ENCODE assay signal across 29 cellular contexts in the genomic region with DNA sequence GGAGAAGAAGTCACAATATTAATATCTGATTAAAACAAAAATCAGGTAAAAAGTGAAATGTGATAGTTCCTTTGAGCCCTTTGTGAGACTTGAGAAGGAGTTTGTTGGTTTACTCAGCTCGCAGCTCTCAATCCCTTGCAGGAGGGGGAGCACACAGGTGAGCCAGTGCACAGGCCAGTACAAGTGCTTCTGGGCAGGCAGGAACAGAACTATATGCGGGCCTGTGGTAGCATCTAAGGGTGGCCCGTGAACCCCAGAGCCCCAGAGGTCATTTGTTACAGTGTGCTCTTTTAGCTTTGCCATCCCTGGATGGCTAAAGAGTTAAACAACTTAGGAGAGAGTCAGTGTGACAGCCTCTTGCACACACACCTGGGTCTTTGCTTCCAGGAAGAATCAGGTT.
"Had no signal": no experiment of that assay in that cellular context is flagged by ENCODE, and none has a peak within 500 bp of the region (broad histone marks: within the 10 kb centered on the region; RNA-seq: fewer than 3 reads in every experiment).

No MANE protein-coding gene starts in this region.

- H3K36me3 ChIP-seq: brain microvascular endothelial cell, stomach, suprapubic skin, tibial nerve had no signal

- H3K4me1 Mint-ChIP-seq: activated CD4-positive, alpha-beta T cell treated with anti-CD3 and anti-CD28 coated beads, Interleukin-2, amount 10 ng/mL, durations not matched to agents 7 days and 5 days; activated CD8-positive, alpha-beta memory T cell treated with anti-CD3 and anti-CD28 coated beads, Interleukin-2, amount 10 ng/mL, durations not matched to agents 7 days and 5 days; stimulated activated effector memory CD8-positive, alpha-beta T cell treated with anti-CD3 and anti-CD28 coated beads, Interleukin-12 subunit alpha, Interleukin-12 subunit beta, amount 100 ng/mL, for 72 hours had no signal

- H3K9me3 Mint-ChIP-seq: activated CD4-positive, alpha-beta T cell treated with anti-CD3 and anti-CD28 coated beads, Interleukin-2, amount 10 ng/mL, durations not matched to agents 7 days and 5 days; activated CD8-positive, alpha-beta T cell treated with anti-CD3 and anti-CD28 coated beads for 36 hours; stimulated activated effector memory CD8-positive, alpha-beta T cell treated with anti-CD3 and anti-CD28 coated beads, Interleukin-12 subunit alpha, Interleukin-12 subunit beta, amount 100 ng/mL, for 72 hours had no signal

- H3K79me2 ChIP-seq: parathyroid adenoma had no signal

- H3K4me1 ChIP-seq: parathyroid adenoma, stomach, suprapubic skin had no signal

- H3K27ac ChIP-seq: brain microvascular endothelial cell, parathyroid adenoma, stomach, suprapubic skin, tibial nerve, VCaP had no signal

- DNase-seq: activated CD4-positive, alpha-beta T cell treated with anti-CD3 and anti-CD28 coated beads, Interleukin-2, amount 10 ng/mL, durations not matched to agents 7 days and 5 days; activated CD4-positive, CD25-positive, alpha-beta regulatory T cell treated with anti-CD3 and anti-CD28 coated beads, Interleukin-2, amount 50 U/mL, for 72 hours; activated CD8-positive, alpha-beta memory T cell treated with anti-CD3 and anti-CD28 coated beads, Interleukin-2, amount 10 ng/mL, durations not matched to agents 7 days and 5 days; activated CD8-positive, alpha-beta T cell treated with anti-CD3 and anti-CD28 coated beads for 36 hours; activated effector memory CD4-positive, alpha-beta T cell treated with anti-CD3 and anti-CD28 coated beads, Interleukin-2, amount 50 U/mL, for 16 hours; activated T-cell treated with anti-CD3 and anti-CD28 coated beads for 4 hours; aorta; brain microvascular endothelial cell; caudate nucleus; dermis blood vessel endothelial cell; effector CD8-positive, alpha-beta T cell; glutamatergic neuron; hippocampal formation; left ventricle myocardium superior; mammary epithelial cell; midbrain; nucleus accumbens; small intestine; stimulated activated CD4-positive, alpha-beta T cell treated with anti-CD3 and anti-CD28 coated beads, Interleukin-2, amount 100 ng/mL, for 24 hours; stomach had no signal

- H3K9me3 ChIP-seq: suprapubic skin, tibial nerve had no signal

- H3K9ac ChIP-seq: parathyroid adenoma had no signal

- H3K27ac Mint-ChIP-seq: activated CD4-positive, alpha-beta T cell treated with anti-CD3 and anti-CD28 coated beads, Interleukin-2, amount 10 ng/mL, durations not matched to agents 7 days and 5 days; activated CD8-positive, alpha-beta memory T cell treated with anti-CD3 and anti-CD28 coated beads, Interleukin-2, amount 10 ng/mL, durations not matched to agents 7 days and 5 days; activated CD8-positive, alpha-beta T cell treated with anti-CD3 and anti-CD28 coated beads for 36 hours; activated naive CD4-positive, alpha-beta T cell treated with anti-CD3 and anti-CD28 coated beads, Interleukin-2, amount 50 U/mL, for 72 hours; natural killer cell treated with Interleukin-12 subunit alpha and Interleukin-12 subunit beta and Interleukin-15 and Interleukin-18, amount 100 ng/mL, for 72 hours; stimulated activated effector memory CD8-positive, alpha-beta T cell treated with anti-CD3 and anti-CD28 coated beads, Interleukin-12 subunit alpha, Interleukin-12 subunit beta, amount 100 ng/mL, for 72 hours had no signal

- H3K27me3 Mint-ChIP-seq: activated CD4-positive, alpha-beta T cell treated with anti-CD3 and anti-CD28 coated beads, Interleukin-2, amount 10 ng/mL, durations not matched to agents 7 days and 5 days; activated CD8-positive, alpha-beta memory T cell treated with anti-CD3 and anti-CD28 coated beads, Interleukin-2, amount 10 ng/mL, durations not matched to agents 7 days and 5 days; activated CD8-positive, alpha-beta T cell treated with anti-CD3 and anti-CD28 coated beads for 36 hours; natural killer cell treated with Interleukin-12 subunit alpha and Interleukin-12 subunit beta and Interleukin-15 and Interleukin-18, amount 100 ng/mL, for 72 hours had no signal

- H3K27me3 ChIP-seq: brain microvascular endothelial cell, stomach, suprapubic skin, tibial nerve had no signal

- H3K36me3 Mint-ChIP-seq: activated CD8-positive, alpha-beta memory T cell treated with anti-CD3 and anti-CD28 coated beads, Interleukin-2, amount 10 ng/mL, durations not matched to agents 7 days and 5 days; activated naive CD4-positive, alpha-beta T cell treated with anti-CD3 and anti-CD28 coated beads, Interleukin-2, amount 50 U/mL, for 72 hours; stimulated activated effector memory CD8-positive, alpha-beta T cell treated with anti-CD3 and anti-CD28 coated beads, Interleukin-12 subunit alpha, Interleukin-12 subunit beta, amount 100 ng/mL, for 72 hours had no signal

- H3K4me3 ChIP-seq: stomach, suprapubic skin, tibial nerve had no signal

- ATAC-seq: activated CD8-positive, alpha-beta memory T cell treated with anti-CD3 and anti-CD28 coated beads, Interleukin-2, amount 10 ng/mL, durations not matched to agents 7 days and 5 days; activated CD8-positive, alpha-beta T cell treated with anti-CD3 and anti-CD28 coated beads for 36 hours; activated naive CD4-positive, alpha-beta T cell treated with anti-CD3 and anti-CD28 coated beads, Interleukin-2, amount 50 U/mL, for 72 hours; esophagus mucosa; left ventricle myocardium superior; natural killer cell treated with Interleukin-12 subunit alpha and Interleukin-12 subunit beta and Interleukin-15 and Interleukin-18, amount 100 ng/mL, for 72 hours; sciatic nerve; stimulated activated effector memory CD8-positive, alpha-beta T cell treated with anti-CD3 and anti-CD28 coated beads, Interleukin-12 subunit alpha, Interleukin-12 subunit beta, amount 100 ng/mL, for 72 hours had no signal

- H3K4me3 Mint-ChIP-seq: activated CD4-positive, alpha-beta T cell treated with anti-CD3 and anti-CD28 coated beads, Interleukin-2, amount 10 ng/mL, durations not matched to agents 7 days and 5 days; activated CD8-positive, alpha-beta memory T cell treated with anti-CD3 and anti-CD28 coated beads, Interleukin-2, amount 10 ng/mL, durations not matched to agents 7 days and 5 days; activated CD8-positive, alpha-beta T cell treated with anti-CD3 and anti-CD28 coated beads for 36 hours; natural killer cell treated with Interleukin-12 subunit alpha and Interleukin-12 subunit beta and Interleukin-15 and Interleukin-18, amount 100 ng/mL, for 72 hours; stimulated activated effector memory CD8-positive, alpha-beta T cell treated with anti-CD3 and anti-CD28 coated beads, Interleukin-12 subunit alpha, Interleukin-12 subunit beta, amount 100 ng/mL, for 72 hours had no signal
